Comparison of ENCODE assay signal across 12 cellular contexts in genomic region chr9:109016132-109016531, GRCh38.
"Had no signal": no experiment of that assay in that cellular context is flagged by ENCODE, and none has a peak within 500 bp of the region (broad histone marks: within the 10 kb centered on the region; RNA-seq: fewer than 3 reads in every experiment).

No MANE protein-coding gene starts in this region.

- H3K27ac ChIP-seq: coronary artery, transverse colon had no signal

- H3K4me3 ChIP-seq: coronary artery, lower lobe of right lung, transverse colon had no signal

- H3K9me3 ChIP-seq: lower lobe of right lung, transverse colon had no signal

- H3K27me3 ChIP-seq: transverse colon had no signal

- H3K4me3 Mint-ChIP-seq: activated naive CD8-positive, alpha-beta T cell treated with anti-CD3 and anti-CD28 coated beads, Interleukin-2, amount 50 U/mL, for 24 hours; activated T-cell treated with anti-CD3 and anti-CD28 coated beads, Interleukin-2, amount 50 U/mL, for 72 hours; natural killer cell treated with Interleukin-12 subunit alpha and Interleukin-12 subunit beta and Interleukin-15 and Interleukin-18, amount 100 ng/mL, for 72 hours had no signal

- H3K9me3 Mint-ChIP-seq: activated naive CD8-positive, alpha-beta T cell treated with anti-CD3 and anti-CD28 coated beads, Interleukin-2, amount 50 U/mL, for 24 hours; activated T-cell treated with anti-CD3 and anti-CD28 coated beads, Interleukin-2, amount 50 U/mL, for 72 hours; natural killer cell treated with Interleukin-12 subunit alpha and Interleukin-12 subunit beta and Interleukin-15 and Interleukin-18, amount 100 ng/mL, for 72 hours had no signal

- ATAC-seq: activated naive CD8-positive, alpha-beta T cell treated with anti-CD3 and anti-CD28 coated beads, Interleukin-2, amount 50 U/mL, for 24 hours; activated T-cell treated with anti-CD3 and anti-CD28 coated beads, Interleukin-2, amount 50 U/mL, for 72 hours; lower lobe of right lung; natural killer cell treated with Interleukin-12 subunit alpha and Interleukin-12 subunit beta and Interleukin-15 and Interleukin-18, amount 100 ng/mL, for 72 hours had no signal

- DNase-seq: activated CD4-positive, alpha-beta T cell treated with anti-CD3 and anti-CD28 coated beads for 1 hour; activated CD4-positive, alpha-beta T cell treated with anti-CD3 and anti-CD28 coated beads, Interleukin-2, amount 50 U/mL, for 48 hours; activated naive CD8-positive, alpha-beta T cell treated with anti-CD3 and anti-CD28 coated beads, Interleukin-2, amount 50 U/mL, for 24 hours; activated T-cell treated with anti-CD3 and anti-CD28 coated beads, Interleukin-2, amount 50 U/mL, for 72 hours; central memory CD4-positive, alpha-beta T cell; effector CD4-positive, alpha-beta T cell; lower lobe of right lung; SW 1271; T-helper 9 cell; transverse colon had no signal

- H3K27ac Mint-ChIP-seq: activated naive CD8-positive, alpha-beta T cell treated with anti-CD3 and anti-CD28 coated beads, Interleukin-2, amount 50 U/mL, for 24 hours; activated T-cell treated with anti-CD3 and anti-CD28 coated beads, Interleukin-2, amount 50 U/mL, for 72 hours; natural killer cell treated with Interleukin-12 subunit alpha and Interleukin-12 subunit beta and Interleukin-15 and Interleukin-18, amount 100 ng/mL, for 72 hours had no signal
